In the genomic region with DNA sequence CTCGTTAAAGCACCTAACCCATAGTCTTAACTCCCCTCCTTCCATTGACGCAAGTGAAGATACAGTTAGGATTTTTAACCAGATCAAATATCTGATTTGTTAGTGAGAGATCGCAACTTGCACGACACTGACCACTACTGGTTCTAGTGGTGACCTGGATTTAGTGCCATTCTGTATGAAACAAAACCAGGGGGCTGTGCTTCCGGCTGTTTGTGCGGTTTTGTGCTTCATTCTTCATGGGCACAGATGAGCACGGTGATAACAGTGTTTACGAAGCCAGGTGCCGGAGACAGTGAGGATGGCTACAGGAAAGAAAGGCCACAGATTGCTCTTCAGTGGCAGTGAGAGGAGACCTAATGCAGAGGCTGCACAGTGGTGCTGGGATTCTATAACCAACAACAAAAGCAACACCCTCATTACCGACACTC, we compare ENCODE assay signal across 1 cellular context.
TF ChIP-seq lines count a peak whose summit lies in the region.

No MANE protein-coding gene starts in this region.

TF ChIP-seq in HepG2, 621 proteins besides CTCF, POLR2A, EP300 and RAD21 (continued from another document and continues in another):
- peak; percentile 66; the same call in 1 of the 2 replicates for TF ChIP-seq ZNF12 (CRISPR knock-in tag; IDR thresholded peaks at IDR 0.05)
- no peak for TF ChIP-seq MAFG (CRISPR knock-in tag; IDR thresholded peaks at IDR 0.05)
- no peak for TF ChIP-seq ZNF34 (CRISPR knock-in tag; IDR thresholded peaks at IDR 0.05; ENCODE audit: borderline replicate concordance)
- TF ChIP-seq ZNF614 (CRISPR knock-in tag; IDR thresholded peaks at IDR 0.05; ENCODE audit: borderline replicate concordance) = peak; percentile 66; the same call in 1 of the 2 replicates
- TF ChIP-seq ZMYM2 (CRISPR knock-in tag; IDR thresholded peaks at IDR 0.05) = no peak
- TF ChIP-seq ZNF772 (CRISPR knock-in tag; IDR thresholded peaks at IDR 0.05) = peak; percentile 50
- 0 out of 2 replicates have a peak, but pooled peaks have one; percentile 59 for TF ChIP-seq SAFB2 (CRISPR knock-in tag; IDR thresholded peaks at IDR 0.05; ENCODE audit: borderline replicate concordance, low read depth)
- TF ChIP-seq ZNF451 (CRISPR knock-in tag; IDR thresholded peaks at IDR 0.05) = no peak
- no peak for TF ChIP-seq ZC3H13 (CRISPR knock-in tag; IDR thresholded peaks at IDR 0.05)
- TF ChIP-seq ZBTB1 (CRISPR knock-in tag; IDR thresholded peaks at IDR 0.05; ENCODE audit: borderline replicate concordance) = 0 out of 2 replicates have a peak, but pooled peaks have one; percentile 5
- TF ChIP-seq XRCC5 (optimal IDR thresholded peaks at IDR 0.05; ENCODE audit: low read length) = peak; percentile 67
- peak; percentile 30; the same call in 1 of the 2 replicates for TF ChIP-seq EED (CRISPR knock-in tag; IDR thresholded peaks at IDR 0.05)
- TF ChIP-seq TCF7 (IDR thresholded peaks at IDR 0.05; ENCODE audit: low read depth) = no peak
- TF ChIP-seq NR2F6 (IDR thresholded peaks at IDR 0.05) = peak; percentile 56
- TF ChIP-seq NR2F6 (CRISPR knock-in tag; IDR thresholded peaks at IDR 0.05) = peak; percentile 36; the same call in 1 of the 2 replicates
- TF ChIP-seq SUZ12 (IDR thresholded peaks at IDR 0.05; ENCODE audit: low read depth, low read length) = no peak
- TF ChIP-seq DBP (CRISPR knock-in tag; IDR thresholded peaks at IDR 0.05; ENCODE audit: not compliant biosample characterization) = peak; percentile 78
- no peak for TF ChIP-seq MLXIP (CRISPR knock-in tag; IDR thresholded peaks at IDR 0.05; ENCODE audit: borderline replicate concordance)
- TF ChIP-seq ZBTB43 (CRISPR knock-in tag; conservative IDR thresholded peaks at IDR 0.05) = peak; percentile 92
- TF ChIP-seq ARID2 (CRISPR knock-in tag; IDR thresholded peaks at IDR 0.05; ENCODE audit: borderline replicate concordance) = no peak
- peak; percentile 6; the same call in 1 of the 2 replicates for TF ChIP-seq KDM6A (CRISPR knock-in tag; IDR thresholded peaks at IDR 0.05; ENCODE audit: low read depth)
- TF ChIP-seq, protein P1, sequence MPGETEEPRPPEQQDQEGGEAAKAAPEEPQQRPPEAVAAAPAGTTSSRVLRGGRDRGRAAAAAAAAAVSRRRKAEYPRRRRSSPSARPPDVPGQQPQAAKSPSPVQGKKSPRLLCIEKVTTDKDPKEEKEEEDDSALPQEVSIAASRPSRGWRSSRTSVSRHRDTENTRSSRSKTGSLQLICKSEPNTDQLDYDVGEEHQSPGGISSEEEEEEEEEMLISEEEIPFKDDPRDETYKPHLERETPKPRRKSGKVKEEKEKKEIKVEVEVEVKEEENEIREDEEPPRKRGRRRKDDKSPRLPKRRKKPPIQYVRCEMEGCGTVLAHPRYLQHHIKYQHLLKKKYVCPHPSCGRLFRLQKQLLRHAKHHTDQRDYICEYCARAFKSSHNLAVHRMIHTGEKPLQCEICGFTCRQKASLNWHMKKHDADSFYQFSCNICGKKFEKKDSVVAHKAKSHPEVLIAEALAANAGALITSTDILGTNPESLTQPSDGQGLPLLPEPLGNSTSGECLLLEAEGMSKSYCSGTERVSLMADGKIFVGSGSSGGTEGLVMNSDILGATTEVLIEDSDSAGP (CRISPR knock-in tag; IDR thresholded peaks at IDR 0.05; ENCODE audit: borderline replicate concordance) = no peak; the same call in 1 of the 2 replicates
- TF ChIP-seq, protein P2, sequence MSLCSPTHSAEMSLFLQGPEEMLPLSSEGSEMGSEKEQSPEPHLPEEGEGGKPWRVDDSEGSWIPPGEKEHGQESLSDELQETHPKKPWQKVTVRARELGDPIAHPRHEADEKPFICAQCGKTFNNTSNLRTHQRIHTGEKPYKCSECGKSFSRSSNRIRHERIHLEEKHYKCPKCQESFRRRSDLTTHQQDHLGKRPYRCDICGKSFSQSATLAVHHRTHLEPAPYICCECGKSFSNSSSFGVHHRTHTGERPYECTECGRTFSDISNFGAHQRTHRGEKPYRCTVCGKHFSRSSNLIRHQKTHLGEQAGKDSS (CRISPR knock-in tag; IDR thresholded peaks at IDR 0.05; ENCODE audit: borderline replicate concordance, low read depth) = peak; percentile 51; the same call in 1 of the 2 replicates
- peak; percentile 91; the same call in 1 of the 2 replicates for TF ChIP-seq ZSCAN29 (CRISPR knock-in tag; conservative IDR thresholded peaks at IDR 0.05)
- TF ChIP-seq CENPT (CRISPR knock-in tag; IDR thresholded peaks at IDR 0.05; ENCODE audit: low read depth) = no peak
- TF ChIP-seq ZNF362 (CRISPR knock-in tag; IDR thresholded peaks at IDR 0.05; ENCODE audit: borderline replicate concordance) = peak; percentile 55; the same call in 1 of the 2 replicates
- TF ChIP-seq, protein P3, sequence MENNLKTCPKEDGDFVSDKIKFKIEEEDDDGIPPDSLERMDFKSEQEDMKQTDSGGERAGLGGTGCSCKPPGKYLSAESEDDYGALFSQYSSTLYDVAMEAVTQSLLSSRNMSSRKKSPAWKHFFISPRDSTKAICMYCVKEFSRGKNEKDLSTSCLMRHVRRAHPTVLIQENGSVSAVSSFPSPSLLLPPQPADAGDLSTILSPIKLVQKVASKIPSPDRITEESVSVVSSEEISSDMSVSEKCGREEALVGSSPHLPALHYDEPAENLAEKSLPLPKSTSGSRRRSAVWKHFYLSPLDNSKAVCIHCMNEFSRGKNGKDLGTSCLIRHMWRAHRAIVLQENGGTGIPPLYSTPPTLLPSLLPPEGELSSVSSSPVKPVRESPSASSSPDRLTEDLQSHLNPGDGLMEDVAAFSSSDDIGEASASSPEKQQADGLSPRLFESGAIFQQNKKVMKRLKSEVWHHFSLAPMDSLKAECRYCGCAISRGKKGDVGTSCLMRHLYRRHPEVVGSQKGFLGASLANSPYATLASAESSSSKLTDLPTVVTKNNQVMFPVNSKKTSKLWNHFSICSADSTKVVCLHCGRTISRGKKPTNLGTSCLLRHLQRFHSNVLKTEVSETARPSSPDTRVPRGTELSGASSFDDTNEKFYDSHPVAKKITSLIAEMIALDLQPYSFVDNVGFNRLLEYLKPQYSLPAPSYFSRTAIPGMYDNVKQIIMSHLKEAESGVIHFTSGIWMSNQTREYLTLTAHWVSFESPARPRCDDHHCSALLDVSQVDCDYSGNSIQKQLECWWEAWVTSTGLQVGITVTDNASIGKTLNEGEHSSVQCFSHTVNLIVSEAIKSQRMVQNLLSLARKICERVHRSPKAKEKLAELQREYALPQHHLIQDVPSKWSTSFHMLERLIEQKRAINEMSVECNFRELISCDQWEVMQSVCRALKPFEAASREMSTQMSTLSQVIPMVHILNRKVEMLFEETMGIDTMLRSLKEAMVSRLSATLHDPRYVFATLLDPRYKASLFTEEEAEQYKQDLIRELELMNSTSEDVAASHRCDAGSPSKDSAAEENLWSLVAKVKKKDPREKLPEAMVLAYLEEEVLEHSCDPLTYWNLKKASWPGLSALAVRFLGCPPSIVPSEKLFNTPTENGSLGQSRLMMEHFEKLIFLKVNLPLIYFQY (CRISPR knock-in tag; IDR thresholded peaks at IDR 0.05; ENCODE audit: borderline replicate concordance) = peak; percentile 59; the same call in 1 of the 2 replicates
- TF ChIP-seq, protein P4, sequence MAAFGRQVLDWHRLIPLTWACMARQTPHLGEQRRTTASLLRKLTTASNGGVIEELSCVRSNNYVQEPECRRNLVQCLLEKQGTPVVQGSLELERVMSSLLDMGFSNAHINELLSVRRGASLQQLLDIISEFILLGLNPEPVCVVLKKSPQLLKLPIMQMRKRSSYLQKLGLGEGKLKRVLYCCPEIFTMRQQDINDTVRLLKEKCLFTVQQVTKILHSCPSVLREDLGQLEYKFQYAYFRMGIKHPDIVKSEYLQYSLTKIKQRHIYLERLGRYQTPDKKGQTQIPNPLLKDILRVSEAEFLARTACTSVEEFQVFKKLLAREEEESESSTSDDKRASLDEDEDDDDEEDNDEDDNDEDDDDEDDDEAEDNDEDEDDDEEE (CRISPR knock-in tag; IDR thresholded peaks at IDR 0.05) = no peak
- TF ChIP-seq POGK (CRISPR knock-in tag; conservative IDR thresholded peaks at IDR 0.05) = peak; percentile 73; the same call in 1 of the 2 replicates
- TF ChIP-seq ZSCAN21 (CRISPR knock-in tag; IDR thresholded peaks at IDR 0.05; ENCODE audit: borderline replicate concordance) = peak; percentile 58; the same call in 1 of the 2 replicates
- TF ChIP-seq ZNF563 (CRISPR knock-in tag; IDR thresholded peaks at IDR 0.05) = no peak
- no peak for TF ChIP-seq ZNF282 (IDR thresholded peaks at IDR 0.05; ENCODE audit: partially characterized antibody)
- no peak for TF ChIP-seq HNRNPK (IDR thresholded peaks at IDR 0.05; ENCODE audit: low read depth, low read length, poor library complexity, severe bottlenecking)
- TF ChIP-seq ATF7 (IDR thresholded peaks at IDR 0.05) = no peak
- TF ChIP-seq ATF7 (CRISPR knock-in tag; IDR thresholded peaks at IDR 0.05) = no peak
- TF ChIP-seq ZNF232 (CRISPR knock-in tag; IDR thresholded peaks at IDR 0.05; ENCODE audit: borderline replicate concordance) = 0 out of 2 replicates have a peak, but pooled peaks have one; percentile 45
- TF ChIP-seq PHF20 (CRISPR knock-in tag; IDR thresholded peaks at IDR 0.05) = peak; percentile 42; the same call in 1 of the 2 replicates
- TF ChIP-seq ZMAT3 (CRISPR knock-in tag; conservative IDR thresholded peaks at IDR 0.05) = 0 out of 2 replicates have a peak, but pooled peaks have one; percentile 76
- TF ChIP-seq ZFX (CRISPR knock-in tag; IDR thresholded peaks at IDR 0.05; ENCODE audit: low read depth) = peak; percentile 82
- TF ChIP-seq FOXP4 (CRISPR knock-in tag; IDR thresholded peaks at IDR 0.05) = peak; percentile 88
